In genomic region chr15:68658641-68659358, GRCh38 we compare ENCODE assay signal across 2 cellular contexts.
TF ChIP-seq lines count a peak whose summit lies in the region.

No MANE protein-coding gene starts in this region.

TF ChIP-seq in H1, 55 proteins besides CTCF, POLR2A, EP300 and RAD21:
- no peak for TF ChIP-seq GABPA (IDR thresholded peaks at IDR 0.05; ENCODE audit: borderline replicate concordance, insufficient read depth, low read length)

TF ChIP-seq in HepG2, 621 proteins besides CTCF, POLR2A, EP300 and RAD21:
- TF ChIP-seq PBX3 (CRISPR knock-in tag; IDR thresholded peaks at IDR 0.05; ENCODE audit: borderline replicate concordance) (no peak), ZNF484 (CRISPR knock-in tag; IDR thresholded peaks at IDR 0.05; ENCODE audit: borderline replicate concordance, low read depth) (no peak), MIER3 (CRISPR knock-in tag; IDR thresholded peaks at IDR 0.05; ENCODE audit: borderline replicate concordance) (no peak), NFIB (CRISPR knock-in tag; IDR thresholded peaks at IDR 0.05; ENCODE audit: borderline replicate concordance) (no peak), GATAD2A (CRISPR knock-in tag; IDR thresholded peaks at IDR 0.05) (no peak), ZNF263 (CRISPR knock-in tag; IDR thresholded peaks at IDR 0.05) (no peak), ATRX (CRISPR knock-in tag; IDR thresholded peaks at IDR 0.05; ENCODE audit: borderline replicate concordance) (no peak), ZNF572 (CRISPR knock-in tag; IDR thresholded peaks at IDR 0.05) (no peak), ZNF224 (CRISPR knock-in tag; IDR thresholded peaks at IDR 0.05) (no peak), ZNF430 (CRISPR knock-in tag; IDR thresholded peaks at IDR 0.05) (no peak), TCF7 (IDR thresholded peaks at IDR 0.05; ENCODE audit: low read depth) (no peak), ZSCAN9 (CRISPR knock-in tag; IDR thresholded peaks at IDR 0.05; ENCODE audit: borderline replicate concordance) (no peak), ZHX2 (IDR thresholded peaks at IDR 0.05; ENCODE audit: low read depth) (no peak), ZHX2 (CRISPR knock-in tag; IDR thresholded peaks at IDR 0.05; ENCODE audit: borderline replicate concordance) (no peak), RFXANK (CRISPR knock-in tag; IDR thresholded peaks at IDR 0.05) (no peak), RXRB (CRISPR knock-in tag; IDR thresholded peaks at IDR 0.05; ENCODE audit: borderline replicate concordance) (no peak)
